In genomic region chr9:38009990-38010389, GRCh38 we compare ENCODE assay signal across 18 cellular contexts.
"Had no signal": no experiment of that assay in that cellular context is flagged by ENCODE, and none has a peak within 500 bp of the region (broad histone marks: within the 10 kb centered on the region; RNA-seq: fewer than 3 reads in every experiment).

No MANE protein-coding gene starts in this region.

- H3K4me3 ChIP-seq: body of pancreas, lower lobe of right lung, thyroid gland had no signal

- FAIRE-seq: keratinocyte, TTC549 had no signal

- H3K27ac Mint-ChIP-seq: activated naive CD8-positive, alpha-beta T cell; T-helper 2 cell treated with Interferon-gamma antibody and Interleukin-4, amounts not matched to agents 5 μg/mL and 100 μg/mL, for 36 hours had no signal

- H3K9me3 Mint-ChIP-seq: mesothelial cell of epicardium; natural killer cell treated with Interleukin-12 subunit alpha and Interleukin-12 subunit beta and Interleukin-15 and Interleukin-18, amount 100 ng/mL, for 72 hours; T-helper 2 cell treated with Interferon-gamma antibody and Interleukin-4, amounts not matched to agents 5 μg/mL and 100 μg/mL, for 36 hours had no signal

- H3K27me3 Mint-ChIP-seq: activated CD4-positive, alpha-beta T cell treated with anti-CD3 and anti-CD28 coated beads for 36 hours; activated naive CD8-positive, alpha-beta T cell had no signal

- DNase-seq: activated CD4-positive, alpha-beta T cell treated with anti-CD3 and anti-CD28 coated beads for 36 hours; activated CD4-positive, alpha-beta T cell treated with anti-CD3 and anti-CD28 coated beads, Interleukin-2, amount 50 U/mL, for 48 hours; body of pancreas; dermis blood vessel endothelial cell; effector memory CD4-positive, alpha-beta T cell; foreskin fibroblast; hypothalamus; lower lobe of right lung; posterior cingulate gyrus; stimulated activated CD8-positive, alpha-beta memory T cell treated with anti-CD3 and anti-CD28 coated beads, Interleukin-4, amount 100 ng/mL, for 48 hours; stimulated activated naive CD4-positive, alpha-beta T cell treated with Interleukin-2 at 50 U/mL for 16 hours; thyroid gland had no signal

- H3K27me3 ChIP-seq: body of pancreas, thyroid gland had no signal

- H3K36me3 Mint-ChIP-seq: activated naive CD8-positive, alpha-beta T cell; natural killer cell treated with Interleukin-12 subunit alpha and Interleukin-12 subunit beta and Interleukin-15 and Interleukin-18, amount 100 ng/mL, for 72 hours had no signal

- H3K36me3 ChIP-seq: thyroid gland had no signal

- ATAC-seq: activated CD4-positive, alpha-beta T cell treated with anti-CD3 and anti-CD28 coated beads for 36 hours; body of pancreas; lower lobe of right lung; natural killer cell treated with Interleukin-12 subunit alpha and Interleukin-12 subunit beta and Interleukin-15 and Interleukin-18, amount 100 ng/mL, for 72 hours had no signal

- H3K27ac ChIP-seq: thyroid gland had no signal

- H3K4me3 Mint-ChIP-seq: activated CD4-positive, alpha-beta T cell treated with anti-CD3 and anti-CD28 coated beads for 36 hours; activated naive CD8-positive, alpha-beta T cell; mesothelial cell of epicardium; natural killer cell treated with Interleukin-12 subunit alpha and Interleukin-12 subunit beta and Interleukin-15 and Interleukin-18, amount 100 ng/mL, for 72 hours; T-helper 2 cell treated with Interferon-gamma antibody and Interleukin-4, amounts not matched to agents 5 μg/mL and 100 μg/mL, for 36 hours had no signal

- H3K9me3 ChIP-seq: body of pancreas, lower lobe of right lung, thyroid gland had no signal
